14 cellular contexts compared by ENCODE assay signal in the genomic region with DNA sequence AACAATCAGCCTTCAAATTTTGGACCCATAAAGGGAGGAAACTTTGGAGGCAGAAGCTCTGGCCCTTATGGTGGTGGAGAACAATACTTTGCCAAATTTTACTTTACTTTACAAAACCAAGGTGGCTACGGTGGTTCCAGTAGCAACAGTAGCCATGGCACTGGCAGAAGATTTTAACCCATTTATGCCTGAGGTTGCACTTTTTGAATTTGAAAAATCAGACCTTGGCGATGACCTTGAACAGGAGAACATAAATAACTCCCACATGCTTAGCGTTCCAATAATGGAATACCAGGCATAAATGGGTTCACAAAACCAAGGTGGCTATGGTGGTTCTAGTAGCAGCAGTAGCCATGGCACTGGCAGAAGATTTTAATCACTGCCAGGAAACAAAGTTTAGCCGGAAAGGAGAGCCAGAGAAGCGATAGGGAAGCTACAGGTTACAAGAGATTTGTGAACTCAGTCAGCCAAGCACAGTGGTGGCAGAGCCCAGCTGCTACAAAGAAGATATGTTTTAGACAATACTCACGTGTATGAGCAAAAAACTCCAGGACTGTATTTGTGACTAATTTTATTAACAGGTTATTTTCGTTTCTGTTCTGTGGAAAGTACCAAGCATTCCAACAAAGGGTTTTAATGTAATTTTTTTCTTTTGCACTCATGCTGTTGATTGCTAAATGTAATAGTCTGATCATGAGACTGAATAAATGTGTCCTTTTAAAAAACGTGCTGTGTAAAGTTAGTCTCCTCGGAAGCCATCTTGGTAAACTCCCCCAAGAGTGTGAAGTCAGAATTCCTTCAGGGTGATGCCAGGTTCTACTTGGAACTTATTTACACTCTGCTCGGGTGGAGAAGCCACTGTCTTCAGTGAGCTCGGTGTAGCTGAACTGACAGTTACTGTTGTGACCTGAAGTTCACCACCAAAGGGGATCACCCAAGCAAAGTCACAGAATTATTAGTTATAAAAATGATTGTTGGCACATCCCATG. TPM values are rescaled to one million over a fixed set of nuclear protein-coding genes. Genes with fewer than 3 reads are reported as not detected.
DNase-seq lines count a peak whose midpoint lies in the region; ATAC-seq, FAIRE-seq and TF ChIP-seq lines count a peak whose summit lies in the region.
"Had no signal": no experiment of that assay in that cellular context is flagged by ENCODE, and none has a peak within 500 bp of the region (broad histone marks: within the 10 kb centered on the region; RNA-seq: fewer than 3 reads in every experiment).

No MANE protein-coding gene starts in this region.

- SMC1A ChIA-PET in GM12878 (lab: Charles Lee; ENCODE audit: uncharacterized antibody, unreplicated experiment) = interaction anchor here (0.9 to 4.9 kb wide), 10 partner anchors 9 to 65 kb away, joined by 3 to 41 read pairs (median 5); no protein-coding TSS in a partner anchor

- TF ChIP-seq CTCF in GM12878 (IDR thresholded peaks at IDR 0.05 in 2 of 3, conservative IDR thresholded peaks at IDR 0.05 in 1 of 3; ENCODE audit: control insufficient read depth in 2 of 3, extremely low read depth in 1 of 3, insufficient read depth in 1 of 3, low read depth in 3 of 3, low read length in 3 of 3) = no peak
- TF ChIP-seq CTCF in dorsolateral prefrontal cortex (IDR thresholded peaks at IDR 0.05 in 54 of 56, conservative IDR thresholded peaks at IDR 0.05 in 2 of 56; ENCODE audit: low read depth in 1 of 56, partially characterized antibody in 56 of 56) = no peak
- no peak for TF ChIP-seq CTCF in upper lobe of left lung (IDR thresholded peaks at IDR 0.05)

- no TSS peak for BruUV-seq in GM12878 (replicated peaks; lab: Mats Ljungman, UMichigan)

- intact Hi-C loops in GM12878 (cut with micrococcal nuclease; ENCODE audit: unreplicated experiment) (loop anchor here (10.0 kb wide), 1 partner anchor 759 kb away; no protein-coding TSS in a partner anchor), dorsolateral prefrontal cortex (cut with DNase I) (no loop called here)

- H3K9ac ChIP-seq in GM12878 (ENCODE audit: control insufficient read depth, insufficient read depth, low read length) = peak overlapping the region; percentile 39; the same call in 1 of the 2 replicates

- peaks cover 2 to 23% of the 10 kb centered on the region in 2 experiments for H3K36me3 ChIP-seq in GM12878 (ENCODE audit: control insufficient read depth in 2 of 2, insufficient read depth in 2 of 2, low read length in 1 of 2)
- peaks cover 0 to 29% (median 15%) of the 10 kb centered on the region in 4 donors for H3K36me3 ChIP-seq in upper lobe of left lung

- TF ChIP-seq POLR2A in GM12878 (IDR thresholded peaks at IDR 0.05; ENCODE audit: low read depth, low read length) (no peak), upper lobe of left lung (IDR thresholded peaks at IDR 0.05) (no peak)

- FAIRE-seq in GM12878 (lab: Jason Lieb, UNC) = peak; percentile 7

- H3K4me3 ChIP-seq in GM12878 (peak overlapping the region; percentile 53; the same call in 1 of the 2 replicates), dorsolateral prefrontal cortex (no peak overlapping the region), upper lobe of left lung (no peak overlapping the region)
- H3K4me3 ChIP-seq: PC-9 had no signal

- RAD21 ChIA-PET in GM12878 (lab: Charles Lee; ENCODE audit: unreplicated experiment) = interaction anchor here (1.1 to 5.3 kb wide), 9 partner anchors 9 to 65 kb away, joined by 3 to 43 read pairs (median 4); no protein-coding TSS in a partner anchor

- H3K27ac ChIP-seq in GM12878 (ENCODE audit: control insufficient read depth, insufficient read depth) (peak overlapping the region; percentile 93), dorsolateral prefrontal cortex (no peak overlapping the region), upper lobe of left lung (no peak overlapping the region)
- H3K27ac ChIP-seq: PC-9 had no signal

- H3K79me2 ChIP-seq in GM12878 (ENCODE audit: control insufficient read depth, insufficient read depth, low read length) = peaks cover 100% of the 10 kb centered on the region

- peak; percentile 57 for ATAC-seq in GM18511 (IDR thresholded peaks at IDR 0.05; ENCODE audit: unreplicated experiment)
- peak; percentile 42 for ATAC-seq in GM19452 (IDR thresholded peaks at IDR 0.05; ENCODE audit: unreplicated experiment)
- peak; percentile 57 for ATAC-seq in HG02973 (IDR thresholded peaks at IDR 0.05; ENCODE audit: unreplicated experiment)
- peak; percentile 57 for ATAC-seq in GM12878
- ATAC-seq in upper lobe of left lung (ENCODE audit: low FRiP score in 2 of 2) = no peak

- TF ChIP-seq EP300 in GM12878 (IDR thresholded peaks at IDR 0.05; ENCODE audit: borderline replicate concordance in 1 of 2, control insufficient read depth in 1 of 2, low read depth in 2 of 2, low read length in 2 of 2) (peak; percentile 13 to 75; a peak in 1 of 4 replicates), upper lobe of left lung (IDR thresholded peaks at IDR 0.05) (no peak)

- H3K4me1 ChIP-seq in GM12878 (ENCODE audit: control insufficient read depth, insufficient read depth, low read length) = peaks cover 43% of the 10 kb centered on the region
- H3K4me1 ChIP-seq in upper lobe of left lung = peaks cover 31 to 53% (median 39%) of the 10 kb centered on the region in 4 donors
- H3K4me1 ChIP-seq: Caco-2 had no signal

- peak overlapping the region; percentile 72 for H3K4me2 ChIP-seq in GM12878 (ENCODE audit: control insufficient read depth, insufficient read depth)
- H3K4me2 ChIP-seq: PC-9 had no signal

- CTCF ChIA-PET in GM12878 (lab: Yijun Ruan, JAX) = interaction anchor here (0.8 to 4.7 kb wide), 9 partner anchors 9 to 65 kb away, joined by 3 to 45 read pairs (median 5); no protein-coding TSS in a partner anchor

- WGBS in GM12878 (ENCODE audit: insufficient coverage, insufficient replicate concordance, low lambda C conversion rate, missing lambda C conversion rate) = 19% methylated on average over 11 of the region's 11 CpGs
- 84 to 85% methylated on average over 11 of the region's 11 CpGs for WGBS in upper lobe of left lung, 2 donors

- H4K20me1 ChIP-seq in GM12878 (ENCODE audit: control insufficient read depth, insufficient read depth) = 0 out of 2 replicates have a peak, but pooled peaks cover 3% of the 10 kb centered on the region

- no peaks in the 10 kb centered on the region; the same call in 2 of the 3 replicates for H3K9me3 ChIP-seq in GM12878 (replicated peaks; ENCODE audit: control insufficient read depth, insufficient read depth, low read length)
- H3K9me3 ChIP-seq in upper lobe of left lung = no peaks in the 10 kb centered on the region
- H3K9me3 ChIP-seq: Caco-2 had no signal

- in situ Hi-C loops in GM12878 (cut with MboI) = no loop called here

- no peak for TF ChIP-seq RAD21 in GM12878 (IDR thresholded peaks at IDR 0.05; ENCODE audit: insufficient read depth, low read depth, low read length)

- POLR2A ChIA-PET in GM12878 (lab: Charles Lee) = interaction anchor here (0.6 to 3.6 kb wide), 9 partner anchors 8 to 759 kb away, joined by 3 to 24 read pairs (median 5); no protein-coding TSS in a partner anchor

- H3K27me3 ChIP-seq in GM12878 (replicated peaks in 1 of 2; ENCODE audit: control insufficient read depth in 2 of 2, insufficient read depth in 2 of 2, low read length in 1 of 2) (no peaks in the 10 kb centered on the region), dorsolateral prefrontal cortex (no peaks in the 10 kb centered on the region), upper lobe of left lung (no peaks in the 10 kb centered on the region)

- DNase-seq in GM12878 (ENCODE audit: low read depth, low spot score) = peak; percentile 71
- no peak for DNase-seq in NOMO-1 treated with dmso at 0.1 percent for 144 hours (lab: John Stamatoyannopoulos, UW; ENCODE audit: unreplicated experiment)
- no peak for DNase-seq in dorsolateral prefrontal cortex
- DNase-seq in activated CD4-positive, alpha-beta T cell treated with anti-CD3 and anti-CD28 coated beads for 1 hour = no peak
- no peak for DNase-seq in upper lobe of left lung
- DNase-seq: Caco-2; MM.1S; PC-9; stimulated activated CD4-positive, alpha-beta T cell treated with anti-CD3 and anti-CD28 coated beads, Interleukin-4, amount 100 ng/mL, for 1 hour; T-helper 2 cell had no signal

- H2AFZ ChIP-seq in GM12878 (ENCODE audit: control insufficient read depth, low read depth, low read length) = no peak overlapping the region
- H2AFZ ChIP-seq: PC-9 had no signal

RNA-seq across cellular contexts. Expression of gene SFT2D1, which starts 6.7 kb away (rescaled TPM):
- total RNA-seq in GM12878 (2013; cell fraction: nucleolus; rRNA removed) = 290 and 291 TPM in 2 replicates
- total RNA-seq in GM12878 (2014; rRNA removed) = 105 and 145 TPM in 2 replicates
- total RNA-seq in GM12878 (2014; rRNA removed; fragmentation: Illumina TruSeq; extraction: Trizol) = 69.5 and 73.7 TPM in 2 replicates
- total RNA-seq in GM12878 (2021) = 77.6 and 78.3 TPM in 2 replicates
- 55.2 TPM for polyA plus RNA-seq in GM12878 (2011; ENCODE audit: low read depth)
- 279 and 281 TPM in 2 replicates for polyA plus RNA-seq in GM12878 (2011; rRNA removed)
- 110 and 145 TPM in 2 replicates for polyA plus RNA-seq in GM12878 (2011; cell fraction: cytosol; rRNA removed)
- 139 and 171 TPM in 2 replicates for polyA plus RNA-seq in GM12878 (2011; cell fraction: nucleus; rRNA removed)
- 107 and 120 TPM in 2 replicates for polyA plus RNA-seq in GM12878 (2012)
- polyA plus RNA-seq in GM12878 (2014; fragmentation: Illumina TruSeq; extraction: Trizol) = 92.6 and 100 TPM in 2 replicates
- polyA plus RNA-seq in GM12878 (2014; fragmentation: Nextera tagmentation; extraction: Ambion mirVana) = 100 to 1,000 TPM; 119 to 149 TPM
- 110 and 130 TPM in 2 replicates for polyA plus RNA-seq in GM12878 (2014; rRNA removed)
- polyA plus RNA-seq in GM12878 (2016; fragmentation: Nextera tagmentation; extraction: Ambion mirVana) = 100 to 1,000 TPM; 205 to 231 TPM
- polyA minus RNA-seq in GM12878 (2011; rRNA and poly(A)+ RNA removed) = 79.8 and 81.2 TPM in 2 replicates
- 21.2 and 32.0 TPM in 2 replicates for polyA minus RNA-seq in GM12878 (2011; cell fraction: cytosol; rRNA and poly(A)+ RNA removed)
- polyA minus RNA-seq in GM12878 (2011; cell fraction: nucleus; rRNA and poly(A)+ RNA removed) = 52.7 and 59.1 TPM in 2 replicates
- total RNA-seq in dorsolateral prefrontal cortex = 10 to 100 TPM; 32.7 to 79.7 (median 45.4) TPM
- 10 to 100 TPM in 5 of 6 donors, 1 to 10 TPM in 1; 8.4 to 56.5 (median 44.9) TPM for total RNA-seq in upper lobe of left lung

RNA-seq across cellular contexts. Expression of gene PRR18, which starts 27.5 kb away (rescaled TPM):
- total RNA-seq in GM12878 (2013; cell fraction: nucleolus; rRNA removed) = 3.3 and 4.1 TPM in 2 replicates
- total RNA-seq in GM12878 (2014; rRNA removed) (3.3 and 4.0 TPM in 2 replicates), GM12878 (2014; rRNA removed; fragmentation: Illumina TruSeq; extraction: Trizol) (1.2 and 1.3 TPM in 2 replicates), GM12878 (2021) (8.2 and 8.8 TPM in 2 replicates), dorsolateral prefrontal cortex (100 to 1,000 TPM in 13 of 120 experiments, 10 to 100 TPM in 105, 1 to 10 TPM in 2; 7.1 to 260 (median 51.2) TPM), upper lobe of left lung (1 to 10 TPM in 1 of 6 donors, under 1 TPM in 3, not detected in 2; 0.15 to 2.1 (median 0.50) TPM)
- polyA plus RNA-seq in GM12878 (2011; ENCODE audit: low read depth) = 1.0 TPM
- polyA plus RNA-seq in GM12878 (2011; rRNA removed) (2.0 and 2.5 TPM in 2 replicates), GM12878 (2014; fragmentation: Illumina TruSeq; extraction: Trizol) (1.9 and 2.1 TPM in 2 replicates), GM12878 (2014; fragmentation: Nextera tagmentation; extraction: Ambion mirVana) (under 1 TPM; 0.26 to 0.84 TPM), GM12878 (2014; rRNA removed) (3.6 and 4.1 TPM in 2 replicates), GM12878 (2016; fragmentation: Nextera tagmentation; extraction: Ambion mirVana) (under 1 TPM; 0.13 to 0.42 TPM)
- polyA plus RNA-seq in GM12878 (2011; cell fraction: cytosol; rRNA removed) = 2.2 and 2.7 TPM in 2 replicates
- 6.2 and 6.4 TPM in 2 replicates for polyA plus RNA-seq in GM12878 (2011; cell fraction: nucleus; rRNA removed)
- polyA plus RNA-seq in GM12878 (2012) = 2.1 and 3.7 TPM in 2 replicates
- 1.3 and 2.6 TPM in 2 replicates for polyA minus RNA-seq in GM12878 (2011; rRNA and poly(A)+ RNA removed)
- 1.0 and 2.3 TPM in 2 replicates for polyA minus RNA-seq in GM12878 (2011; cell fraction: cytosol; rRNA and poly(A)+ RNA removed)
- 2.2 and 4.3 TPM in 2 replicates for polyA minus RNA-seq in GM12878 (2011; cell fraction: nucleus; rRNA and poly(A)+ RNA removed)
- total RNA-seq: PC-9, renal cortical epithelial cell had no signal

RNA-seq across cellular contexts. Expression of gene MPC1, which starts 47.1 kb away (rescaled TPM):
- 7.7 and 10.5 TPM in 2 replicates for total RNA-seq in GM12878 (2013; cell fraction: nucleolus; rRNA removed)
- total RNA-seq in GM12878 (2014; rRNA removed) (60.8 and 78.8 TPM in 2 replicates), GM12878 (2014; rRNA removed; fragmentation: Illumina TruSeq; extraction: Trizol) (76.1 and 76.7 TPM in 2 replicates), GM12878 (2021) (51.6 and 55.0 TPM in 2 replicates), dorsolateral prefrontal cortex (100 to 1,000 TPM in 23 of 120 experiments, 10 to 100 TPM in 97; 59.1 to 146 (median 85.0) TPM), upper lobe of left lung (10 to 100 TPM; 17.8 to 74.2 (median 50.7) TPM)
- 17.6 TPM for polyA plus RNA-seq in GM12878 (2011; ENCODE audit: low read depth)
- polyA plus RNA-seq in GM12878 (2011; rRNA removed) (53.2 and 58.5 TPM in 2 replicates), GM12878 (2014; fragmentation: Illumina TruSeq; extraction: Trizol) (93.8 and 100 TPM in 2 replicates), GM12878 (2014; fragmentation: Nextera tagmentation; extraction: Ambion mirVana) (10 to 100 TPM; 81.5 to 97.0 TPM), GM12878 (2014; rRNA removed) (61.5 and 61.9 TPM in 2 replicates), GM12878 (2016; fragmentation: Nextera tagmentation; extraction: Ambion mirVana) (100 to 1,000 TPM; 173 to 177 TPM)
- 39.8 and 50.1 TPM in 2 replicates for polyA plus RNA-seq in GM12878 (2011; cell fraction: cytosol; rRNA removed)
- polyA plus RNA-seq in GM12878 (2011; cell fraction: nucleus; rRNA removed) = 25.9 and 30.5 TPM in 2 replicates
- 35.1 and 37.5 TPM in 2 replicates for polyA plus RNA-seq in GM12878 (2012)
- 16.5 and 20.0 TPM in 2 replicates for polyA minus RNA-seq in GM12878 (2011; rRNA and poly(A)+ RNA removed)
- 9.0 and 14.8 TPM in 2 replicates for polyA minus RNA-seq in GM12878 (2011; cell fraction: cytosol; rRNA and poly(A)+ RNA removed)
- 3.6 and 3.8 TPM in 2 replicates for polyA minus RNA-seq in GM12878 (2011; cell fraction: nucleus; rRNA and poly(A)+ RNA removed)

Comparison
In these comparisons a context has a peak if more than half of its experiments do, and no peak if none do; other contexts are left out.
1. ATAC-seq: peak in GM18511 (single experiment), GM19452 (single experiment), HG02973 (single experiment) and GM12878 (single experiment); none in upper lobe of left lung (0 of 2).